1 cellular context compared by ENCODE assay signal in the genomic region with DNA sequence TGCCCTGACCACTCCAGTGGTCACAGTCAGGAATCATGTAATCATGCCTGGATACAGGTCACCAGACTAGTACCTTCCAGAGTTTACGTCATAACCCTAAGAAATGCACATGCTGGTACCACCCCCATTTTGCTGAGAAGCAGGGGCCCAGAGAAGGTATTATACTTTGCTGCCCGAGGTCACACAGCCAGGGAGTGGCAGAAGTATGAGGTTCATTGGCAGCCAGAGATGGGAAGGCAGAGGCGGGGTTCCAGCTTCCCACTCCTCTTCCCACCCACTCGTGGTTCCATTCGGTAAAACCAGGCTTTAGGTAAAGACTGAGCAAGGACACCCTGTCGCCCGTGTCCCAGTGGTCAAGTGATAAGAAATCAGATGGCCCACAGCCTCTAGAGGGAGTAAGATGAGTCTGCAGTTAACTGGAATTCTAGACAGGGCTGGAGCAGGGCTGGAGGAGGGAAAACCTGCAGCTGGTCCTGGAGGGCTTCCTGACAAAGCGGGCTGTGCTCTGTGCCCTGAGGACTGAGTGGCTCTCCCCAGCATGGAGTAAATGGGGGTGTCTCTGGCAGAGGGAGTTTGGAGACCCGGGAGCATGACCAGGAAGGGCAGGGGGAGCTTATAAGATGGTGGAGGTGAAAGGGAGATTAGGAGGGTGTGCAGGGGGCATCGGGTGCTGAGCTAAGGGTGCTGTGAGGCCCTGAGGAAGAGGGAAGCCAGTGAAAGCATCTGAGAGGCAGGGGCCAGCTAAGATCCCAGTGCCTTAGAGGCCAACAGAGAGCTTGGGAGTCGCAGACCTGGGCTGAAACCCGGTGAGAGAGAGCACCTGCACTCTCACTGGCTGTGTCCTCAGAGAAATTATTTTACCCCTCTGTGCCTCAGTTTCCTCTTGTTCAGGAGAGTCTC.
TF ChIP-seq lines count a peak whose summit lies in the region.

No MANE protein-coding gene starts in this region.

TF ChIP-seq in IMR-90, 13 proteins besides CTCF, POLR2A, EP300 and RAD21:
- no peak for TF ChIP-seq MAZ (IDR thresholded peaks at IDR 0.05; ENCODE audit: borderline replicate concordance, low read depth, low read length)
- no peak for TF ChIP-seq SMC3 (IDR thresholded peaks at IDR 0.05; ENCODE audit: low read depth, low read length)
- TF ChIP-seq, protein P1, sequence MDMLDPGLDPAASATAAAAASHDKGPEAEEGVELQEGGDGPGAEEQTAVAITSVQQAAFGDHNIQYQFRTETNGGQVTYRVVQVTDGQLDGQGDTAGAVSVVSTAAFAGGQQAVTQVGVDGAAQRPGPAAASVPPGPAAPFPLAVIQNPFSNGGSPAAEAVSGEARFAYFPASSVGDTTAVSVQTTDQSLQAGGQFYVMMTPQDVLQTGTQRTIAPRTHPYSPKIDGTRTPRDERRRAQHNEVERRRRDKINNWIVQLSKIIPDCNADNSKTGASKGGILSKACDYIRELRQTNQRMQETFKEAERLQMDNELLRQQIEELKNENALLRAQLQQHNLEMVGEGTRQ (IDR thresholded peaks at IDR 0.05; ENCODE audit: low read depth, low read length): no peak
- TF ChIP-seq MAFK (IDR thresholded peaks at IDR 0.05; ENCODE audit: low read depth, low read length): no peak
- TF ChIP-seq, protein P2, sequence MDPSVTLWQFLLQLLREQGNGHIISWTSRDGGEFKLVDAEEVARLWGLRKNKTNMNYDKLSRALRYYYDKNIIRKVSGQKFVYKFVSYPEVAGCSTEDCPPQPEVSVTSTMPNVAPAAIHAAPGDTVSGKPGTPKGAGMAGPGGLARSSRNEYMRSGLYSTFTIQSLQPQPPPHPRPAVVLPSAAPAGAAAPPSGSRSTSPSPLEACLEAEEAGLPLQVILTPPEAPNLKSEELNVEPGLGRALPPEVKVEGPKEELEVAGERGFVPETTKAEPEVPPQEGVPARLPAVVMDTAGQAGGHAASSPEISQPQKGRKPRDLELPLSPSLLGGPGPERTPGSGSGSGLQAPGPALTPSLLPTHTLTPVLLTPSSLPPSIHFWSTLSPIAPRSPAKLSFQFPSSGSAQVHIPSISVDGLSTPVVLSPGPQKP (IDR thresholded peaks at IDR 0.05; ENCODE audit: borderline replicate concordance, low read depth, low read length): no peak
- TF ChIP-seq RCOR1 (IDR thresholded peaks at IDR 0.05; ENCODE audit: insufficient replicate concordance, low read length): no peak
- no peak for TF ChIP-seq FOS (IDR thresholded peaks at IDR 0.05; ENCODE audit: low read depth, low read length)
- TF ChIP-seq BHLHE40 (IDR thresholded peaks at IDR 0.05; ENCODE audit: low read depth, low read length): no peak
- no peak for TF ChIP-seq CEBPB (IDR thresholded peaks at IDR 0.05; ENCODE audit: low read depth, low read length)
- no peak for TF ChIP-seq NFE2L2 (IDR thresholded peaks at IDR 0.05; ENCODE audit: low read depth, low read length)
- TF ChIP-seq CHD1 (IDR thresholded peaks at IDR 0.05; ENCODE audit: low read depth, low read length): no peak
- no peak for TF ChIP-seq MXI1 (IDR thresholded peaks at IDR 0.05; ENCODE audit: borderline replicate concordance, low read depth, low read length)
